In genomic region chr14:102304611-102305506, GRCh38 we compare ENCODE assay signal across 8 cellular contexts. TPM values are rescaled to one million over a fixed set of nuclear protein-coding genes. Genes with fewer than 3 reads are reported as not detected.
DNase-seq lines count a peak whose midpoint lies in the region; ATAC-seq and TF ChIP-seq lines count a peak whose summit lies in the region.

Gene MOK, minus strand, starts transcription at chr14:102305164. Its CDS starts 196 bp downstream, at chr14:102304968.

- H3K4me3 ChIP-seq in BE2C (ENCODE audit: low read depth, low read length) = peak within 1 kb of the TSS; percentile 90
- peak within 1 kb of the TSS; percentile 82 for H3K4me3 ChIP-seq in colonic mucosa

- H3K9me3 Mint-ChIP-seq in activated CD4-positive, alpha-beta T cell treated with anti-CD3 and anti-CD28 coated beads, Interleukin-2, amount 10 ng/mL, durations not matched to agents 24 days and 14 days = no peaks in the 10 kb centered on the region

- TF ChIP-seq CTCF in BE2C (IDR thresholded peaks at IDR 0.05; ENCODE audit: low read depth, low read length) = no peak
- TF ChIP-seq CTCF in colonic mucosa (IDR thresholded peaks at IDR 0.05) = no peak

- H3K27me3 Mint-ChIP-seq in activated CD4-positive, alpha-beta T cell treated with anti-CD3 and anti-CD28 coated beads, Interleukin-2, amount 10 ng/mL, durations not matched to agents 24 days and 14 days = peaks cover 22% of the 10 kb centered on the region

- H3K9ac ChIP-seq in colonic mucosa (ENCODE audit: low read depth in 2 of 2, low read length in 2 of 2) = peak within 1 kb of the TSS; percentile 52 to 68

- H3K27ac ChIP-seq in colonic mucosa = peak within 1 kb of the TSS; percentile 32
- peak within 1 kb of the TSS; percentile 5 for H3K27ac ChIP-seq in layer of hippocampus (ENCODE audit: low read depth, low read length)

- intact Hi-C loops in activated CD4-positive, alpha-beta T cell treated with anti-CD3 and anti-CD28 coated beads, Interleukin-2, amount 10 ng/mL, durations not matched to agents 24 days and 14 days (cut with micrococcal nuclease) = loop anchor here (1.0 kb wide), 1 partner anchor 9 kb away; no protein-coding TSS in a partner anchor
- intact Hi-C loops in colonic mucosa (cut with DNase I) = loop anchor here (10.0 kb wide), 1 partner anchor 140 kb away; no protein-coding TSS in a partner anchor

- H3K27ac Mint-ChIP-seq in activated CD4-positive, alpha-beta T cell treated with anti-CD3 and anti-CD28 coated beads, Interleukin-2, amount 10 ng/mL, durations not matched to agents 24 days and 14 days = peak within 1 kb of the TSS; percentile 96

- H3K4me1 ChIP-seq in BE2C = no peaks in the 10 kb centered on the region
- H3K4me1 ChIP-seq in colonic mucosa = no peaks in the 10 kb centered on the region

- peaks cover 3% of the 10 kb centered on the region for H3K36me3 Mint-ChIP-seq in activated CD4-positive, alpha-beta T cell treated with anti-CD3 and anti-CD28 coated beads, Interleukin-2, amount 10 ng/mL, durations not matched to agents 24 days and 14 days (ENCODE audit: low read depth)

- DNase-seq in BE2C (peak; percentile 95), NCI-H526 (lab: John Stamatoyannopoulos, UW) (peak; percentile 94 to 98), colonic mucosa (peak; percentile 98)
- DNase-seq in activated CD4-positive, alpha-beta T cell treated with anti-CD3 and anti-CD28 coated beads, Interleukin-2, amount 10 ng/mL, durations not matched to agents 24 days and 14 days = peak; percentile 100
- peak; percentile 89 to 95 (median 92) for DNase-seq in stimulated activated CD4-positive, alpha-beta T cell treated with anti-CD3 and anti-CD28 coated beads, Interleukin-1b, Interleukin-23, amount 100 ng/mL, for 24 hours (ENCODE audit: low read depth in 4 of 4, low spot score in 1 of 4)

- H3K4me1 Mint-ChIP-seq in activated CD4-positive, alpha-beta T cell treated with anti-CD3 and anti-CD28 coated beads, Interleukin-2, amount 10 ng/mL, durations not matched to agents 24 days and 14 days = peaks cover 8% of the 10 kb centered on the region

- peak; percentile 98 for ATAC-seq in GM19351 (IDR thresholded peaks at IDR 0.05; ENCODE audit: unreplicated experiment)
- peak; percentile 94 for ATAC-seq in HG03469 (IDR thresholded peaks at IDR 0.05; ENCODE audit: unreplicated experiment)

- H3K27me3 ChIP-seq in BE2C = no peaks in the 10 kb centered on the region
- no peaks in the 10 kb centered on the region for H3K27me3 ChIP-seq in colonic mucosa
- no peaks in the 10 kb centered on the region for H3K27me3 ChIP-seq in layer of hippocampus (ENCODE audit: control insufficient read depth, insufficient read depth, low read length)

- peak within 1 kb of the TSS; percentile 92 for H3K4me3 Mint-ChIP-seq in activated CD4-positive, alpha-beta T cell treated with anti-CD3 and anti-CD28 coated beads, Interleukin-2, amount 10 ng/mL, durations not matched to agents 24 days and 14 days

- H3K9me3 ChIP-seq in BE2C = no peaks in the 10 kb centered on the region
- H3K9me3 ChIP-seq in colonic mucosa = no peaks in the 10 kb centered on the region

- H3K36me3 ChIP-seq in BE2C = no peaks in the 10 kb centered on the region
- no peaks in the 10 kb centered on the region for H3K36me3 ChIP-seq in colonic mucosa

RNA-seq across cellular contexts. Expression of gene MOK, which starts in this region (rescaled TPM):
- 147 TPM for polyA plus RNA-seq in BE2C (2012; ENCODE audit: insufficient read depth, insufficient read length, low read depth)
- total RNA-seq in activated CD4-positive, alpha-beta T cell treated with anti-CD3 and anti-CD28 coated beads, Interleukin-2, amount 10 ng/mL, durations not matched to agents 24 days and 14 days = 6.9 and 7.6 TPM in 2 replicates
- 1 to 10 TPM; 4.8 to 6.9 TPM for total RNA-seq in colonic mucosa

Comparison
In these comparisons a context has a peak if more than half of its experiments do, and no peak if none do; other contexts are left out.
1. Peak in every context shown above with its lines: DNase-seq, ATAC-seq, H3K4me3 ChIP-seq and H3K27ac ChIP-seq.